In the genomic region with DNA sequence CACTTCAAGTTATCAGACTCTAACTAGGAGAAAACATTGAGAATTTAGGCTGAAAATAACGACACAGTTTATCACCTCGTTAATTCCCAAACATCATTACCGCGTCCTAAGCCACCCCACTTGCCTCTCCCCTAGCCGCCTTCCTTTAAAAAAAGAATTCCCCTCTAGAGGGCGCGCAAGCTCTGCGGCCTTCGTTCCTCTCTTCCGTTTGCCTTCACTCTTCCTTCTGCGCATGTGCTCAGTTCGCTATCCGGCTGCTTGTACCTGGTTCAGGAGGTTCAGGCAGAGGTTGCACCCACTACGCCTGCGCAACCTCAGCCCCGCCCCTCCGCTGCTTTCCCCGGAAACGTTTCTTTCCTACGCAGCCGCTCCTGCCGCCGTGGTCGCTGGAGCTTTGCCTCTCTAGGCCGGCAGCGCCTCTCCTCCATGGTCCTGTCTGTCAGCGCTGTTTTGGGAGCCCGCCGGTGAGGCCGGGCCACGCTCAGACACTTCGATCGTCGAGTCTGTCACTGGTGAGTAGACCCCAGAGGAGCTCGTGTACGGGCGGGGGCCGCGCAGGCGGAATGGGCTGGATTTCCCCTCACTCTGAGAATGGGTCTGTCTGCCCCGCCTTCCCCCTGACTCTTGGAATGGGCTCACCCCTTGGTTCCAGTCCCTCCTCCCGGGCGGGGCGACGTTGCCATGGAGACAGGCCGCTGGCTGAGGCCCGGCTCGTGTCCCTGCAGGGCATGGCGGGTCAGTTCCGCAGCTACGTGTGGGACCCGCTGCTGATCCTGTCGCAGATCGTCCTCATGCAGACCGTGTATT, we compare ENCODE assay signal across 1 cellular context.
TF ChIP-seq lines count a peak whose summit lies in the region.

A gene (plus strand): TSS at position 353 of the 807 bp plus-strand sequence. CDS start 376 bp downstream, at position 729.

TF ChIP-seq in HepG2, 621 proteins besides CTCF, POLR2A, EP300 and RAD21 (continued from another document and continues in another):
- TF ChIP-seq, protein P1, sequence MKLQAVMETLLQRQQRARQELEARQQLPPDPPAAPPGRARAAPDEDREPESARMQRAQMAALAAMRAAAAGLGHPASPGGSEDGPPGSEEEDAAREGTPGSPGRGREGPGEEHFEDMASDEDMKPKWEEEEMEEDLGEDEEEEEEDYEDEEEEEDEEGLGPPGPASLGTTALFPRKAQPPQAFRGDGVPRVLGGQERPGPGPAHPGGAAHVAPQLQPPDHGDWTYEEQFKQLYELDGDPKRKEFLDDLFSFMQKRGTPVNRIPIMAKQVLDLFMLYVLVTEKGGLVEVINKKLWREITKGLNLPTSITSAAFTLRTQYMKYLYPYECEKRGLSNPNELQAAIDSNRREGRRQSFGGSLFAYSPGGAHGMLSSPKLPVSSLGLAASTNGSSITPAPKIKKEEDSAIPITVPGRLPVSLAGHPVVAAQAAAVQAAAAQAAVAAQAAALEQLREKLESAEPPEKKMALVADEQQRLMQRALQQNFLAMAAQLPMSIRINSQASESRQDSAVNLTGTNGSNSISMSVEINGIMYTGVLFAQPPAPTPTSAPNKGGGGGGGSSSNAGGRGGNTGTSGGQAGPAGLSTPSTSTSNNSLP (IDR thresholded peaks at IDR 0.05; ENCODE audit: low read depth, low read length) = peak; percentile 6
- TF ChIP-seq, protein P2, sequence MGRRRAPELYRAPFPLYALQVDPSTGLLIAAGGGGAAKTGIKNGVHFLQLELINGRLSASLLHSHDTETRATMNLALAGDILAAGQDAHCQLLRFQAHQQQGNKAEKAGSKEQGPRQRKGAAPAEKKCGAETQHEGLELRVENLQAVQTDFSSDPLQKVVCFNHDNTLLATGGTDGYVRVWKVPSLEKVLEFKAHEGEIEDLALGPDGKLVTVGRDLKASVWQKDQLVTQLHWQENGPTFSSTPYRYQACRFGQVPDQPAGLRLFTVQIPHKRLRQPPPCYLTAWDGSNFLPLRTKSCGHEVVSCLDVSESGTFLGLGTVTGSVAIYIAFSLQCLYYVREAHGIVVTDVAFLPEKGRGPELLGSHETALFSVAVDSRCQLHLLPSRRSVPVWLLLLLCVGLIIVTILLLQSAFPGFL (CRISPR knock-in tag; IDR thresholded peaks at IDR 0.05) = peak; percentile 89; the same call in 1 of the 2 replicates
- peak; percentile 92 for TF ChIP-seq TSC22D2 (CRISPR knock-in tag; IDR thresholded peaks at IDR 0.05; ENCODE audit: borderline replicate concordance)
- peak; percentile 98 for TF ChIP-seq ZNF383 (CRISPR knock-in tag; IDR thresholded peaks at IDR 0.05; ENCODE audit: borderline replicate concordance)
- peak; percentile 92 for TF ChIP-seq POLR2AphosphoS5 (IDR thresholded peaks at IDR 0.05; ENCODE audit: low read depth, low read length)
- TF ChIP-seq HNRNPH1 (optimal IDR thresholded peaks at IDR 0.05; ENCODE audit: low read depth, low read length) = no peak
- no peak for TF ChIP-seq HMGA1 (CRISPR knock-in tag; conservative IDR thresholded peaks at IDR 0.05)
- peak; percentile 57 for TF ChIP-seq CREB1 (IDR thresholded peaks at IDR 0.05)
- TF ChIP-seq CREB1 (CRISPR knock-in tag; IDR thresholded peaks at IDR 0.05) = peak; percentile 90
- TF ChIP-seq, protein P3, sequence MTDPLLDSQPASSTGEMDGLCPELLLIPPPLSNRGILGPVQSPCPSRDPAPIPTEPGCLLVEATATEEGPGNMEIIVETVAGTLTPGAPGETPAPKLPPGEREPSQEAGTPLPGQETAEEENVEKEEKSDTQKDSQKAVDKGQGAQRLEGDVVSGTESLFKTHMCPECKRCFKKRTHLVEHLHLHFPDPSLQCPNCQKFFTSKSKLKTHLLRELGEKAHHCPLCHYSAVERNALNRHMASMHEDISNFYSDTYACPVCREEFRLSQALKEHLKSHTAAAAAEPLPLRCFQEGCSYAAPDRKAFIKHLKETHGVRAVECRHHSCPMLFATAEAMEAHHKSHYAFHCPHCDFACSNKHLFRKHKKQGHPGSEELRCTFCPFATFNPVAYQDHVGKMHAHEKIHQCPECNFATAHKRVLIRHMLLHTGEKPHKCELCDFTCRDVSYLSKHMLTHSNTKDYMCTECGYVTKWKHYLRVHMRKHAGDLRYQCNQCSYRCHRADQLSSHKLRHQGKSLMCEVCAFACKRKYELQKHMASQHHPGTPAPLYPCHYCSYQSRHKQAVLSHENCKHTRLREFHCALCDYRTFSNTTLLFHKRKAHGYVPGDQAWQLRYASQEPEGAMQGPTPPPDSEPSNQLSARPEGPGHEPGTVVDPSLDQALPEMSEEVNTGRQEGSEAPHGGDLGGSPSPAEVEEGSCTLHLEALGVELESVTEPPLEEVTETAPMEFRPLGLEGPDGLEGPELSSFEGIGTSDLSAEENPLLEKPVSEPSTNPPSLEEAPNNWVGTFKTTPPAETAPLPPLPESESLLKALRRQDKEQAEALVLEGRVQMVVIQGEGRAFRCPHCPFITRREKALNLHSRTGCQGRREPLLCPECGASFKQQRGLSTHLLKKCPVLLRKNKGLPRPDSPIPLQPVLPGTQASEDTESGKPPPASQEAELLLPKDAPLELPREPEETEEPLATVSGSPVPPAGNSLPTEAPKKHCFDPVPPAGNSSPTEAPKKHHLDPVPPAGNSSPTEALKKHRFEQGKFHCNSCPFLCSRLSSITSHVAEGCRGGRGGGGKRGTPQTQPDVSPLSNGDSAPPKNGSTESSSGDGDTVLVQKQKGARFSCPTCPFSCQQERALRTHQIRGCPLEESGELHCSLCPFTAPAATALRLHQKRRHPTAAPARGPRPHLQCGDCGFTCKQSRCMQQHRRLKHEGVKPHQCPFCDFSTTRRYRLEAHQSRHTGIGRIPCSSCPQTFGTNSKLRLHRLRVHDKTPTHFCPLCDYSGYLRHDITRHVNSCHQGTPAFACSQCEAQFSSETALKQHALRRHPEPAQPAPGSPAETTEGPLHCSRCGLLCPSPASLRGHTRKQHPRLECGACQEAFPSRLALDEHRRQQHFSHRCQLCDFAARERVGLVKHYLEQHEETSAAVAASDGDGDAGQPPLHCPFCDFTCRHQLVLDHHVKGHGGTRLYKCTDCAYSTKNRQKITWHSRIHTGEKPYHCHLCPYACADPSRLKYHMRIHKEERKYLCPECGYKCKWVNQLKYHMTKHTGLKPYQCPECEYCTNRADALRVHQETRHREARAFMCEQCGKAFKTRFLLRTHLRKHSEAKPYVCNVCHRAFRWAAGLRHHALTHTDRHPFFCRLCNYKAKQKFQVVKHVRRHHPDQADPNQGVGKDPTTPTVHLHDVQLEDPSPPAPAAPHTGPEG (CRISPR knock-in tag; IDR thresholded peaks at IDR 0.05) = no peak
- TF ChIP-seq ZNF883 (CRISPR knock-in tag; IDR thresholded peaks at IDR 0.05; ENCODE audit: not compliant biosample characterization) = peak; percentile 96
- TF ChIP-seq ZNF263 (CRISPR knock-in tag; IDR thresholded peaks at IDR 0.05) = peak; percentile 86
- TF ChIP-seq CAMTA2 (CRISPR knock-in tag; IDR thresholded peaks at IDR 0.05; ENCODE audit: borderline replicate concordance) = peak; percentile 69; the same call in 1 of the 2 replicates
- TF ChIP-seq, protein P4, sequence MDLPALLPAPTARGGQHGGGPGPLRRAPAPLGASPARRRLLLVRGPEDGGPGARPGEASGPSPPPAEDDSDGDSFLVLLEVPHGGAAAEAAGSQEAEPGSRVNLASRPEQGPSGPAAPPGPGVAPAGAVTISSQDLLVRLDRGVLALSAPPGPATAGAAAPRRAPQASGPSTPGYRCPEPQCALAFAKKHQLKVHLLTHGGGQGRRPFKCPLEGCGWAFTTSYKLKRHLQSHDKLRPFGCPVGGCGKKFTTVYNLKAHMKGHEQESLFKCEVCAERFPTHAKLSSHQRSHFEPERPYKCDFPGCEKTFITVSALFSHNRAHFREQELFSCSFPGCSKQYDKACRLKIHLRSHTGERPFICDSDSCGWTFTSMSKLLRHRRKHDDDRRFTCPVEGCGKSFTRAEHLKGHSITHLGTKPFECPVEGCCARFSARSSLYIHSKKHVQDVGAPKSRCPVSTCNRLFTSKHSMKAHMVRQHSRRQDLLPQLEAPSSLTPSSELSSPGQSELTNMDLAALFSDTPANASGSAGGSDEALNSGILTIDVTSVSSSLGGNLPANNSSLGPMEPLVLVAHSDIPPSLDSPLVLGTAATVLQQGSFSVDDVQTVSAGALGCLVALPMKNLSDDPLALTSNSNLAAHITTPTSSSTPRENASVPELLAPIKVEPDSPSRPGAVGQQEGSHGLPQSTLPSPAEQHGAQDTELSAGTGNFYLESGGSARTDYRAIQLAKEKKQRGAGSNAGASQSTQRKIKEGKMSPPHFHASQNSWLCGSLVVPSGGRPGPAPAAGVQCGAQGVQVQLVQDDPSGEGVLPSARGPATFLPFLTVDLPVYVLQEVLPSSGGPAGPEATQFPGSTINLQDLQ (CRISPR knock-in tag; IDR thresholded peaks at IDR 0.05) = no peak
- TF ChIP-seq ZNF879 (CRISPR knock-in tag; IDR thresholded peaks at IDR 0.05) = 0 out of 2 replicates have a peak, but pooled peaks have one; percentile 46
- TF ChIP-seq MBD4 (IDR thresholded peaks at IDR 0.05; ENCODE audit: borderline replicate concordance, low read length) = no peak
- peak; percentile 98; the same call in 1 of the 2 replicates for TF ChIP-seq SMAD1 (CRISPR knock-in tag; IDR thresholded peaks at IDR 0.05; ENCODE audit: borderline replicate concordance, low read depth)
- TF ChIP-seq ZNF703 (CRISPR knock-in tag; IDR thresholded peaks at IDR 0.05; ENCODE audit: borderline replicate concordance) = peak; percentile 48; the same call in 1 of the 2 replicates
- TF ChIP-seq, protein P5, sequence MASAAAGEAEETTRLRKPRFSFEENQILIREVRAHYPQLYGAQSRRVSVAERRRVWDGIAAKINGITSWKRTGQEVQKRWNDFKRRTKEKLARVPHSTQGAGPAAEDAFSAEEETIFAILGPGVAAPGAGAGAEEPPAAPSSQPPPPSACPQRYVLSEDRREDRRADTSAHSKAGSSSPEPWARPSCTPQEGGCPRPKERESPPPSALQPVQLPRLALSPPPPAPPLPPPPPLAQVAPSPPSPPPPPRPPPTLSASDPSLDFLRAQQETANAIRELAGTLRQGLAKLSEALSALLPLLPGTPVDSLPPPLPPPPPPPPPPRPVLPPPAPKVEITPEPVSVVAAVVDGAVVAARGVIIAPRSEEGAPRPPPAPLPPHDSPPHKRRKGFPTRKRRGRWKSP (CRISPR knock-in tag; IDR thresholded peaks at IDR 0.05) = peak; percentile 66; the same call in 1 of the 2 replicates
- TF ChIP-seq REPIN1 (CRISPR knock-in tag; IDR thresholded peaks at IDR 0.05; ENCODE audit: borderline replicate concordance, low read depth) = peak; percentile 97
- TF ChIP-seq FIP1L1 (IDR thresholded peaks at IDR 0.05; ENCODE audit: borderline replicate concordance, insufficient read depth, low read depth, low read length) = peak; percentile 98
- TF ChIP-seq, protein P6, sequence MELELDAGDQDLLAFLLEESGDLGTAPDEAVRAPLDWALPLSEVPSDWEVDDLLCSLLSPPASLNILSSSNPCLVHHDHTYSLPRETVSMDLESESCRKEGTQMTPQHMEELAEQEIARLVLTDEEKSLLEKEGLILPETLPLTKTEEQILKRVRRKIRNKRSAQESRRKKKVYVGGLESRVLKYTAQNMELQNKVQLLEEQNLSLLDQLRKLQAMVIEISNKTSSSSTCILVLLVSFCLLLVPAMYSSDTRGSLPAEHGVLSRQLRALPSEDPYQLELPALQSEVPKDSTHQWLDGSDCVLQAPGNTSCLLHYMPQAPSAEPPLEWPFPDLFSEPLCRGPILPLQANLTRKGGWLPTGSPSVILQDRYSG (CRISPR knock-in tag; IDR thresholded peaks at IDR 0.05) = peak; percentile 89; the same call in 1 of the 2 replicates
- 0 out of 2 replicates have a peak, but pooled peaks have one; percentile 51 for TF ChIP-seq ZKSCAN5 (CRISPR knock-in tag; IDR thresholded peaks at IDR 0.05)
- 0 out of 2 replicates have a peak, but pooled peaks have one; percentile 12 for TF ChIP-seq ZBTB1 (CRISPR knock-in tag; IDR thresholded peaks at IDR 0.05; ENCODE audit: borderline replicate concordance)
- TF ChIP-seq MAFF (IDR thresholded peaks at IDR 0.05; ENCODE audit: low read depth, low read length) = no peak
- TF ChIP-seq, protein P7, sequence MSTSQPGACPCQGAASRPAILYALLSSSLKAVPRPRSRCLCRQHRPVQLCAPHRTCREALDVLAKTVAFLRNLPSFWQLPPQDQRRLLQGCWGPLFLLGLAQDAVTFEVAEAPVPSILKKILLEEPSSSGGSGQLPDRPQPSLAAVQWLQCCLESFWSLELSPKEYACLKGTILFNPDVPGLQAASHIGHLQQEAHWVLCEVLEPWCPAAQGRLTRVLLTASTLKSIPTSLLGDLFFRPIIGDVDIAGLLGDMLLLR (CRISPR knock-in tag; IDR thresholded peaks at IDR 0.05) = peak; percentile 95; the same call in 1 of the 2 replicates
- TF ChIP-seq ZNF75D (CRISPR knock-in tag; IDR thresholded peaks at IDR 0.05; ENCODE audit: borderline replicate concordance) = no peak
- TF ChIP-seq, protein P8, sequence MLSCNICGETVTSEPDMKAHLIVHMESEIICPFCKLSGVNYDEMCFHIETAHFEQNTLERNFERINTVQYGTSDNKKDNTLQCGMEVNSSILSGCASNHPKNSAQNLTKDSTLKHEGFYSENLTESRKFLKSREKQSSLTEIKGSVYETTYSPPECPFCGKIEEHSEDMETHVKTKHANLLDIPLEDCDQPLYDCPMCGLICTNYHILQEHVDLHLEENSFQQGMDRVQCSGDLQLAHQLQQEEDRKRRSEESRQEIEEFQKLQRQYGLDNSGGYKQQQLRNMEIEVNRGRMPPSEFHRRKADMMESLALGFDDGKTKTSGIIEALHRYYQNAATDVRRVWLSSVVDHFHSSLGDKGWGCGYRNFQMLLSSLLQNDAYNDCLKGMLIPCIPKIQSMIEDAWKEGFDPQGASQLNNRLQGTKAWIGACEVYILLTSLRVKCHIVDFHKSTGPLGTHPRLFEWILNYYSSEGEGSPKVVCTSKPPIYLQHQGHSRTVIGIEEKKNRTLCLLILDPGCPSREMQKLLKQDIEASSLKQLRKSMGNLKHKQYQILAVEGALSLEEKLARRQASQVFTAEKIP (CRISPR knock-in tag; IDR thresholded peaks at IDR 0.05; ENCODE audit: borderline replicate concordance) = no peak
- TF ChIP-seq LCORL (IDR thresholded peaks at IDR 0.05) = no peak
- peak; percentile 99 for TF ChIP-seq LCORL (CRISPR knock-in tag; IDR thresholded peaks at IDR 0.05)
- TF ChIP-seq, protein P9, sequence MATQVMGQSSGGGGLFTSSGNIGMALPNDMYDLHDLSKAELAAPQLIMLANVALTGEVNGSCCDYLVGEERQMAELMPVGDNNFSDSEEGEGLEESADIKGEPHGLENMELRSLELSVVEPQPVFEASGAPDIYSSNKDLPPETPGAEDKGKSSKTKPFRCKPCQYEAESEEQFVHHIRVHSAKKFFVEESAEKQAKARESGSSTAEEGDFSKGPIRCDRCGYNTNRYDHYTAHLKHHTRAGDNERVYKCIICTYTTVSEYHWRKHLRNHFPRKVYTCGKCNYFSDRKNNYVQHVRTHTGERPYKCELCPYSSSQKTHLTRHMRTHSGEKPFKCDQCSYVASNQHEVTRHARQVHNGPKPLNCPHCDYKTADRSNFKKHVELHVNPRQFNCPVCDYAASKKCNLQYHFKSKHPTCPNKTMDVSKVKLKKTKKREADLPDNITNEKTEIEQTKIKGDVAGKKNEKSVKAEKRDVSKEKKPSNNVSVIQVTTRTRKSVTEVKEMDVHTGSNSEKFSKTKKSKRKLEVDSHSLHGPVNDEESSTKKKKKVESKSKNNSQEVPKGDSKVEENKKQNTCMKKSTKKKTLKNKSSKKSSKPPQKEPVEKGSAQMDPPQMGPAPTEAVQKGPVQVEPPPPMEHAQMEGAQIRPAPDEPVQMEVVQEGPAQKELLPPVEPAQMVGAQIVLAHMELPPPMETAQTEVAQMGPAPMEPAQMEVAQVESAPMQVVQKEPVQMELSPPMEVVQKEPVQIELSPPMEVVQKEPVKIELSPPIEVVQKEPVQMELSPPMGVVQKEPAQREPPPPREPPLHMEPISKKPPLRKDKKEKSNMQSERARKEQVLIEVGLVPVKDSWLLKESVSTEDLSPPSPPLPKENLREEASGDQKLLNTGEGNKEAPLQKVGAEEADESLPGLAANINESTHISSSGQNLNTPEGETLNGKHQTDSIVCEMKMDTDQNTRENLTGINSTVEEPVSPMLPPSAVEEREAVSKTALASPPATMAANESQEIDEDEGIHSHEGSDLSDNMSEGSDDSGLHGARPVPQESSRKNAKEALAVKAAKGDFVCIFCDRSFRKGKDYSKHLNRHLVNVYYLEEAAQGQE (IDR thresholded peaks at IDR 0.05; ENCODE audit: borderline replicate concordance in 1 of 2, low read depth in 1 of 2, low read length in 2 of 2) = peak in 1 of 2 experiments; percentile 5; a peak in 1 of 4 replicates
